Comparison of ENCODE assay signal across 8 cellular contexts in the genomic region with DNA sequence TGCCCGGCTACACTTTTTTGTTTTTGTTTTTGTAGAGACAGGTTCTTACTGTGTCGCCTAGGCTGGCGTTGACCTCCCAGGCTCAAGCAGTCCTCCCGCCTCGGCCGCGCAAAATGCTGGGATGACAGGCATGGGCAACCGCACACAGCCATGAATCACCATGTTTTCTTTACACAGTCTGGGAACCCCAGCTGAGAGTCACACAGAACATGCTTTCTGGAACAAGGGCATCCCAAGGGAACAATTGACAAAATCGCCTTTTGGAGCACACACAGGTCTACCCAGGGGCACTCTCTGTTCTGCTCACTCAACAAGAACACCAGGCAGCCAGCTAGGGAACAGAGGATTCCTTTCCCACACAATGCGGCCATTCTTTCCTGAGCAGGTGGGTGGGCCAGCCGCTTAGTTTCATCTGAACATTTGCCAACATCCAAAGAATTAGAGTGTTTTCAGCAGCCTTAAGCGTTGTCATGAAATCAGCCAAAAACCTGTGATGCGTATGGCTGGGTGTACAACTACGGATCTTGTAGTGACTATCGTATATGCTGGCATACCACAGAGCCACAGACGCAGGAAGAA. TPM values are rescaled to one million over a fixed set of nuclear protein-coding genes. Genes with fewer than 3 reads are reported as not detected.
DNase-seq lines count a peak whose midpoint lies in the region; ATAC-seq and TF ChIP-seq lines count a peak whose summit lies in the region.

No MANE protein-coding gene starts in this region.

- no peak overlapping the region for H3K27ac ChIP-seq in upper lobe of right lung

- H3K4me1 ChIP-seq in upper lobe of right lung = no peaks in the 10 kb centered on the region

- no peak for ATAC-seq in upper lobe of right lung

- DNase-seq in GM12865 (ENCODE audit: low read depth) (peak; percentile 29), NCI-H69 (lab: John Stamatoyannopoulos, UW) (peak; percentile 96), fibroblast of mammary gland (ENCODE audit: low read depth) (peak; percentile 83), renal cortical epithelial cell (ENCODE audit: low read depth) (peak; percentile 98), iPS-NIHi7 (ENCODE audit: extremely low spot score) (no peak), upper lobe of right lung (no peak), SKM-1 treated with dmso at 0.1 percent for 144 hours (lab: John Stamatoyannopoulos, UW; ENCODE audit: unreplicated experiment) (no peak)
- DNase-seq in stimulated activated CD4-positive, alpha-beta T cell treated with anti-CD3 and anti-CD28 coated beads, Interleukin-4, amount 100 ng/mL, for 1 hour = no peak

- H3K4me3 ChIP-seq in GM12865 (ENCODE audit: low read depth, low read length) (no peak overlapping the region), fibroblast of mammary gland (ENCODE audit: control insufficient read depth, low read depth, low read length) (no peak overlapping the region), upper lobe of right lung (no peak overlapping the region)

- no peaks in the 10 kb centered on the region for H3K36me3 ChIP-seq in upper lobe of right lung

- TF ChIP-seq CTCF in GM12865 (IDR thresholded peaks at IDR 0.05; ENCODE audit: insufficient read depth, low read depth, low read length, missing control alignments) (no peak), fibroblast of mammary gland (conservative IDR thresholded peaks at IDR 0.05; ENCODE audit: control insufficient read depth, insufficient read depth, low read depth, low read length) (no peak), upper lobe of right lung (IDR thresholded peaks at IDR 0.05) (no peak)

- no peaks in the 10 kb centered on the region for H3K27me3 ChIP-seq in upper lobe of right lung

- intact Hi-C loops in upper lobe of right lung (cut with DNase I) = no loop called here

- H3K9me3 ChIP-seq in upper lobe of right lung = no peaks in the 10 kb centered on the region

RNA-seq across cellular contexts. Expression of a gene that starts 15.7 kb away (rescaled TPM):
- total RNA-seq in renal cortical epithelial cell = 33.9 and 57.5 TPM in 2 replicates
- 23.8 TPM for total RNA-seq in upper lobe of right lung

Comparison
In these comparisons a context has a peak if more than half of its experiments do, and no peak if none do; other contexts are left out.
1. DNase-seq: peak in GM12865 (single experiment), NCI-H69 (single experiment), fibroblast of mammary gland (single experiment) and renal cortical epithelial cell (single experiment); none in iPS-NIHi7 (single experiment), stimulated activated CD4-positive, alpha-beta T cell treated with anti-CD3 and anti-CD28 coated beads, Interleukin-4, amount 100 ng/mL, for 1 hour (single experiment), upper lobe of right lung (single experiment) and SKM-1 treated with dmso at 0.1 percent for 144 hours (single experiment).